In the genomic region with DNA sequence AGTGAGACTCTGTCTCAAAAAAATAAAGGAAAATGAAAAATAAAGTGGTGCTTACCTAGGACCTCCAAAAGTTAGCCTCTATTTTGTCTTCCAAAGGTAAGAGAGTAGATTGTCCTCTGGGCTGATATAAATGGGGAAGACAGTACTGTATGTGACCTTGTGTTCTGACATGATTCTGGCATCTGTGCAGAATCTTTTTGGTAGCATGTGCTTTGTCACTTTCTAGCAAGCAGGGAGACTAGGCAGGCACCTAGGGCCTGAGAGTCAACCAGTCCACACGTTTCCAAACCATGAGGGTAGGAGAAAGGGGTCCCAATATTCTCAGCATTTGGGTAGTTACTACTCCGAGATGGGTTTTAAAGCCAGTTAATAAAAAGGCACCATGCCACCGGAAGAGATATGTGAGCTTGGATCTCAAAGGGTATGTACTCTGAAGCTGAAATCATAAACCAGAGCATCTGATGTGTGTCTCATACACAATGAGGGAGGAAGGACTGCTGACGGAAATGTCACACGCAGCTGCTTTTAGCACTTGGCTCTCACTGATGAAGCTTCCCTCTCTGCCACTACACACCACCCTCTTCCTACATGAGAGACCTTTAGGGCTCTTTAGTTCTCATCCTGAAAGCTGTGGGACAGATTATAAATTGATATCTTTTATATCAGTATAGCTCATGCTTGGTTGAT, we compare ENCODE assay signal across 21 cellular contexts. TPM values are rescaled to one million over a fixed set of nuclear protein-coding genes. Genes with fewer than 3 reads are reported as not detected.
A peak's percentile ranks its signal among the peaks of the same experiment; 100 is the strongest.
DNase-seq lines count a peak whose midpoint lies in the region; ATAC-seq, FAIRE-seq and TF ChIP-seq lines count a peak whose summit lies in the region.
"Had no signal": no experiment of that assay in that cellular context is flagged by ENCODE, and none has a peak within 500 bp of the region (broad histone marks: within the 10 kb centered on the region; RNA-seq: fewer than 3 reads in every experiment).

No MANE protein-coding gene starts in this region.

- peak; percentile 62 for ATAC-seq in GM12878
- ATAC-seq in left lobe of liver = peak; percentile 19
- peak; percentile 71 to 73 for ATAC-seq in stimulated activated naive B cell treated with anti-CD40 and anti-IgM and Interleukin-4, amounts not matched to agents 10 μg/mL and 1 μg/mL and 100 μg/mL, for 72 hours (replicated peaks)
- ATAC-seq: activated CD8-positive, alpha-beta T cell treated with anti-CD3 and anti-CD28 coated beads for 36 hours; activated T-cell treated with anti-CD3 and anti-CD28 coated beads, Interleukin-2, amount 50 U/mL, for 4 hours; WTC11 had no signal

- BruUV-seq in GM12878 (replicated peaks; lab: Mats Ljungman, UMichigan) = no TSS peak

- H3K4me3 ChIP-seq in GM12878 = no peak overlapping the region
- H3K4me3 ChIP-seq: colonic mucosa had no signal

- CTCF ChIA-PET in GM12878 (lab: Yijun Ruan, JAX) = interaction anchor here (0.5 to 2.3 kb wide), 7 partner anchors 8 to 1711 kb away, joined by 3 to 12 read pairs (median 4); partner anchors contain the start of genes LRIG2 and SLC16A1

- peaks cover 17 to 20% of the 10 kb centered on the region in 2 donors for H3K4me1 Mint-ChIP-seq in stimulated activated naive B cell treated with anti-CD40 and anti-IgM and Interleukin-4, amounts not matched to agents 10 μg/mL and 1 μg/mL and 100 μg/mL, for 72 hours
- peaks cover 2% of the 10 kb centered on the region for H3K4me1 Mint-ChIP-seq in activated T-cell treated with anti-CD3 and anti-CD28 coated beads, Interleukin-2, amount 50 U/mL, for 24 hours (ENCODE audit: low read depth)

- H3K9ac ChIP-seq in GM12878 (ENCODE audit: control insufficient read depth, insufficient read depth, low read length) = no peak overlapping the region

- no peaks in the 10 kb centered on the region for H3K79me2 ChIP-seq in GM12878 (ENCODE audit: control insufficient read depth, insufficient read depth, low read length)

- TF ChIP-seq CTCF in GM20000 (IDR thresholded peaks at IDR 0.05; ENCODE audit: extremely low read depth, missing control alignments) (no peak), GM12878 (IDR thresholded peaks at IDR 0.05 in 2 of 3, conservative IDR thresholded peaks at IDR 0.05 in 1 of 3; ENCODE audit: control insufficient read depth in 2 of 3, extremely low read depth in 1 of 3, insufficient read depth in 1 of 3, low read depth in 3 of 3, low read length in 3 of 3) (no peak)

- DNase-seq in GM20000 (ENCODE audit: low spot score) = peak; percentile 23
- peak; percentile 12 for DNase-seq in GM12878 (ENCODE audit: low read depth, low spot score)
- no peak for DNase-seq in left lobe of liver (ENCODE audit: low spot score)
- DNase-seq in stimulated activated naive B cell treated with anti-CD40 and anti-IgM and Interleukin-4, amounts not matched to agents 10 μg/mL and 1 μg/mL and 100 μg/mL, for 72 hours = no peak
- no peak for DNase-seq in T-helper 9 cell
- DNase-seq in activated T-cell treated with anti-CD3 and anti-CD28 coated beads, Interleukin-2, amount 50 U/mL, for 24 hours = no peak
- DNase-seq in NCI-H1436 treated with DMSO at 0.1 percent for 48 hours (lab: John Stamatoyannopoulos, UW) = no peak
- DNase-seq: activated CD8-positive, alpha-beta T cell treated with anti-CD3 and anti-CD28 coated beads for 36 hours; activated naive CD4-positive, alpha-beta T cell treated with anti-CD3 and anti-CD28 coated beads, Interleukin-2, amount 50 U/mL, for 16 hours; activated T-cell treated with anti-CD3 and anti-CD28 coated beads, Interleukin-2, amount 50 U/mL, for 4 hours; colonic mucosa; DMS 273 treated with DMSO at 0.1 percent for 48 hours; H7; NCI-H2081 treated with DMSO at 0.1 percent for 48 hours; NCI-H524; OCI-M1; stimulated activated CD4-positive, alpha-beta T cell treated with anti-CD3 and anti-CD28 coated beads, Interleukin-4, amount 100 ng/mL, for 1 hour; T-helper 2 cell had no signal

- no peak for TF ChIP-seq POLR2A in GM12878 (IDR thresholded peaks at IDR 0.05; ENCODE audit: low read depth, low read length)

- no peak for FAIRE-seq in GM12878 (lab: Jason Lieb, UNC)
- FAIRE-seq: astrocyte, endothelial cell of umbilical vein had no signal

- no peaks in the 10 kb centered on the region; a peak in 2 of 4 replicates for H3K36me3 ChIP-seq in GM12878 (ENCODE audit: control insufficient read depth in 2 of 2, insufficient read depth in 2 of 2, low read length in 1 of 2)
- H3K36me3 ChIP-seq: colonic mucosa had no signal

- intact Hi-C loops in GM12878 (cut with micrococcal nuclease; ENCODE audit: unreplicated experiment) = no loop called here

- H3K27me3 Mint-ChIP-seq in stimulated activated naive B cell treated with anti-CD40 and anti-IgM and Interleukin-4, amounts not matched to agents 10 μg/mL and 1 μg/mL and 100 μg/mL, for 72 hours = no peaks in the 10 kb centered on the region
- no peaks in the 10 kb centered on the region for H3K27me3 Mint-ChIP-seq in activated T-cell treated with anti-CD3 and anti-CD28 coated beads, Interleukin-2, amount 50 U/mL, for 24 hours
- H3K27me3 Mint-ChIP-seq: activated CD8-positive, alpha-beta T cell treated with anti-CD3 and anti-CD28 coated beads for 36 hours had no signal

- H4K20me1 ChIP-seq in GM12878 (ENCODE audit: control insufficient read depth, insufficient read depth) = no peaks in the 10 kb centered on the region

- no peaks in the 10 kb centered on the region for H3K9me3 Mint-ChIP-seq in stimulated activated naive B cell treated with anti-CD40 and anti-IgM and Interleukin-4, amounts not matched to agents 10 μg/mL and 1 μg/mL and 100 μg/mL, for 72 hours
- no peaks in the 10 kb centered on the region for H3K9me3 Mint-ChIP-seq in activated T-cell treated with anti-CD3 and anti-CD28 coated beads, Interleukin-2, amount 50 U/mL, for 24 hours
- H3K9me3 Mint-ChIP-seq: activated CD8-positive, alpha-beta T cell treated with anti-CD3 and anti-CD28 coated beads for 36 hours; activated T-cell treated with anti-CD3 and anti-CD28 coated beads, Interleukin-2, amount 50 U/mL, for 4 hours; WTC11 had no signal

- no peaks in the 10 kb centered on the region for H3K9me3 ChIP-seq in GM12878 (replicated peaks; ENCODE audit: control insufficient read depth, insufficient read depth, low read length)
- H3K9me3 ChIP-seq: colonic mucosa had no signal

- POLR2A ChIA-PET in GM12878 (lab: Charles Lee) = interaction anchor here (0.5 to 2.6 kb wide), 4 partner anchors 27 to 92 kb away, joined by 4 to 7 read pairs (median 6); partner anchors contain the start of gene SLC16A1

- no peak overlapping the region for H3K27ac ChIP-seq in GM12878 (ENCODE audit: control insufficient read depth, insufficient read depth)
- H3K27ac ChIP-seq: colonic mucosa had no signal

- WGBS in GM12878 (ENCODE audit: insufficient coverage, insufficient replicate concordance, low lambda C conversion rate, missing lambda C conversion rate) = 78% methylated on average over 5 of the region's 5 CpGs

- SMC1A ChIA-PET in GM12878 (lab: Charles Lee; ENCODE audit: uncharacterized antibody, unreplicated experiment) = interaction anchor here (0.7 to 3.8 kb wide), 6 partner anchors 16 to 108 kb away, joined by 3 to 23 read pairs (median 4); no protein-coding TSS in a partner anchor

- H3K4me1 ChIP-seq in GM12878 (ENCODE audit: control insufficient read depth, insufficient read depth, low read length) = peaks cover 10% of the 10 kb centered on the region
- H3K4me1 ChIP-seq: colonic mucosa had no signal

- H3K4me2 ChIP-seq in GM12878 (ENCODE audit: control insufficient read depth, insufficient read depth) = no peak overlapping the region; the same call in 1 of the 2 replicates

- peak overlapping the region; percentile 51 for H3K27ac Mint-ChIP-seq in stimulated activated naive B cell treated with anti-CD40 and anti-IgM and Interleukin-4, amounts not matched to agents 10 μg/mL and 1 μg/mL and 100 μg/mL, for 72 hours
- no peak overlapping the region for H3K27ac Mint-ChIP-seq in activated T-cell treated with anti-CD3 and anti-CD28 coated beads, Interleukin-2, amount 50 U/mL, for 24 hours
- H3K27ac Mint-ChIP-seq: activated CD8-positive, alpha-beta T cell treated with anti-CD3 and anti-CD28 coated beads for 36 hours had no signal

- TF ChIP-seq EP300 in GM12878 (IDR thresholded peaks at IDR 0.05; ENCODE audit: borderline replicate concordance in 1 of 2, control insufficient read depth in 1 of 2, low read depth in 2 of 2, low read length in 2 of 2) = no peak

- TF ChIP-seq RAD21 in GM12878 (IDR thresholded peaks at IDR 0.05; ENCODE audit: insufficient read depth, low read depth, low read length) = no peak

- RAD21 ChIA-PET in GM12878 (lab: Charles Lee; ENCODE audit: unreplicated experiment) = interaction anchor here (0.8 to 1.1 kb wide), 5 partner anchors 29 to 90 kb away, joined by 3 to 5 read pairs (median 3); partner anchors contain the start of gene LRIG2

- no peaks in the 10 kb centered on the region for H3K27me3 ChIP-seq in GM12878 (replicated peaks in 1 of 2; ENCODE audit: control insufficient read depth in 2 of 2, insufficient read depth in 2 of 2, low read length in 1 of 2)
- H3K27me3 ChIP-seq: colonic mucosa had no signal

- H2AFZ ChIP-seq in GM12878 (ENCODE audit: control insufficient read depth, low read depth, low read length) = peak overlapping the region; percentile 51

- in situ Hi-C loops in GM12878 (cut with MboI) = no loop called here

- peak overlapping the region in 1 of 2 donors; percentile 8 for H3K4me3 Mint-ChIP-seq in stimulated activated naive B cell treated with anti-CD40 and anti-IgM and Interleukin-4, amounts not matched to agents 10 μg/mL and 1 μg/mL and 100 μg/mL, for 72 hours
- no peak overlapping the region for H3K4me3 Mint-ChIP-seq in activated T-cell treated with anti-CD3 and anti-CD28 coated beads, Interleukin-2, amount 50 U/mL, for 24 hours
- H3K4me3 Mint-ChIP-seq: activated CD8-positive, alpha-beta T cell treated with anti-CD3 and anti-CD28 coated beads for 36 hours; activated T-cell treated with anti-CD3 and anti-CD28 coated beads, Interleukin-2, amount 50 U/mL, for 4 hours; WTC11 had no signal

- peaks cover 7 to 14% of the 10 kb centered on the region in 2 donors for H3K36me3 Mint-ChIP-seq in stimulated activated naive B cell treated with anti-CD40 and anti-IgM and Interleukin-4, amounts not matched to agents 10 μg/mL and 1 μg/mL and 100 μg/mL, for 72 hours
- H3K36me3 Mint-ChIP-seq in activated T-cell treated with anti-CD3 and anti-CD28 coated beads, Interleukin-2, amount 50 U/mL, for 24 hours (ENCODE audit: low read depth) = peaks cover 15% of the 10 kb centered on the region
- H3K36me3 Mint-ChIP-seq: WTC11 had no signal

RNA-seq across cellular contexts. Expression of gene SLC16A1, which starts 27.0 kb away (rescaled TPM):
- 99.7 and 106 TPM in 2 replicates for total RNA-seq in GM12878 (2013; cell fraction: nucleolus; rRNA removed)
- total RNA-seq in GM12878 (2014; rRNA removed) (74.1 and 82.9 TPM in 2 replicates), GM12878 (2014; rRNA removed; fragmentation: Illumina TruSeq; extraction: Trizol) (64.7 and 64.9 TPM in 2 replicates), GM12878 (2021) (64.2 and 68.6 TPM in 2 replicates), left lobe of liver (29.2 TPM)
- 25.0 TPM for polyA plus RNA-seq in GM12878 (2011; ENCODE audit: low read depth)
- polyA plus RNA-seq in GM12878 (2011; rRNA removed) (106 and 121 TPM in 2 replicates), GM12878 (2014; fragmentation: Illumina TruSeq; extraction: Trizol) (61.5 and 72.0 TPM in 2 replicates), GM12878 (2014; fragmentation: Nextera tagmentation; extraction: Ambion mirVana) (10 to 100 TPM; 40.1 to 45.2 TPM), GM12878 (2014; rRNA removed) (36.8 and 39.0 TPM in 2 replicates), GM12878 (2016; fragmentation: Nextera tagmentation; extraction: Ambion mirVana) (10 to 100 TPM; 66.9 to 73.5 TPM)
- polyA plus RNA-seq in GM12878 (2011; cell fraction: cytosol; rRNA removed) = 81.8 and 105 TPM in 2 replicates
- 27.1 and 33.8 TPM in 2 replicates for polyA plus RNA-seq in GM12878 (2011; cell fraction: nucleus; rRNA removed)
- polyA plus RNA-seq in GM12878 (2012) = 35.4 and 36.2 TPM in 2 replicates
- 204 and 235 TPM in 2 replicates for polyA minus RNA-seq in GM12878 (2011; rRNA and poly(A)+ RNA removed)
- 48.8 and 64.1 TPM in 2 replicates for polyA minus RNA-seq in GM12878 (2011; cell fraction: cytosol; rRNA and poly(A)+ RNA removed)
- polyA minus RNA-seq in GM12878 (2011; cell fraction: nucleus; rRNA and poly(A)+ RNA removed) = 31.1 and 54.0 TPM in 2 replicates

Comparison
In these comparisons a context has a peak if more than half of its experiments do, and no peak if none do; other contexts are left out.
1. DNase-seq: peak in GM20000 (single experiment) and GM12878 (single experiment); none in left lobe of liver (single experiment), stimulated activated naive B cell treated with anti-CD40 and anti-IgM and Interleukin-4, amounts not matched to agents 10 μg/mL and 1 μg/mL and 100 μg/mL, for 72 hours (single experiment), T-helper 9 cell (single experiment), activated T-cell treated with anti-CD3 and anti-CD28 coated beads, Interleukin-2, amount 50 U/mL, for 24 hours (single experiment) and NCI-H1436 treated with DMSO at 0.1 percent for 48 hours (single experiment).
2. ATAC-seq: peak in every context shown above with its lines; median percentile 72 in stimulated activated naive B cell treated with anti-CD40 and anti-IgM and Interleukin-4, amounts not matched to agents 10 μg/mL and 1 μg/mL and 100 μg/mL, for 72 hours; 62 in GM12878; 19 in left lobe of liver.